Comparison of ENCODE assay signal across 25 cellular contexts in genomic region chr12:19082365-19082911, GRCh38.
"Had no signal": no experiment of that assay in that cellular context is flagged by ENCODE, and none has a peak within 500 bp of the region (broad histone marks: within the 10 kb centered on the region; RNA-seq: fewer than 3 reads in every experiment).

No MANE protein-coding gene starts in this region.

- H3K4me3 ChIP-seq: cardiac muscle cell, heart right ventricle, lower lobe of right lung, mucosa of descending colon, sigmoid colon, testis, uterus had no signal

- H3K4me1 ChIP-seq: heart right ventricle, lower lobe of right lung, sigmoid colon, testis, uterus had no signal

- H3K9me3 ChIP-seq: lower lobe of right lung, mucosa of descending colon, sigmoid colon, testis, uterus had no signal

- H3K27me3 ChIP-seq: heart right ventricle, sigmoid colon, testis, uterus had no signal

- DNase-seq: activated CD4-positive, CD25-positive, alpha-beta regulatory T cell treated with anti-CD3 and anti-CD28 coated beads, Interleukin-2, amount 50 U/mL, for 72 hours; activated CD8-positive, alpha-beta memory T cell treated with anti-CD3 and anti-CD28 coated beads for 24 hours; activated CD8-positive, alpha-beta memory T cell treated with anti-CD3 and anti-CD28 coated beads, Interleukin-2, amount 50 U/mL, for 4 hours; activated effector memory CD4-positive, alpha-beta T cell treated with Interleukin-2 at 50 U/mL for 16 hours; activated naive CD4-positive, alpha-beta T cell treated with anti-CD3 and anti-CD28 coated beads for 36 hours; activated naive CD8-positive, alpha-beta T cell treated with anti-CD3 and anti-CD28 coated beads, Interleukin-2, amount 10 ng/mL, durations not matched to agents 7 days and 5 days; activated T-cell treated with anti-CD3 and anti-CD28 coated beads, Interleukin-2, amount 50 U/mL, for 24 hours; amygdala; heart right ventricle; islet precursor cell; left colon; lower lobe of right lung; mesendoderm; mucosa of descending colon; nucleus accumbens; posterior cingulate gyrus; sigmoid colon; stimulated activated CD4-positive, alpha-beta T cell treated with anti-CD3 and anti-CD28 coated beads, Interleukin-2, amount 100 ng/mL, for 48 hours; stimulated activated CD8-positive, alpha-beta memory T cell treated with anti-CD3 and anti-CD28 coated beads, Interleukin-4, amount 100 ng/mL, for 48 hours; stimulated activated naive CD4-positive, alpha-beta T cell; testis; trophoblast cell; uterus; WERI-Rb-1 had no signal

- H3K36me3 ChIP-seq: cardiac muscle cell, heart right ventricle, lower lobe of right lung, sigmoid colon, uterus, WERI-Rb-1 had no signal

- H3K27ac ChIP-seq: cardiac muscle cell, heart right ventricle, lower lobe of right lung, sigmoid colon, testis, uterus, WERI-Rb-1 had no signal
